Comparison of ENCODE assay signal across 12 cellular contexts in the genomic region with DNA sequence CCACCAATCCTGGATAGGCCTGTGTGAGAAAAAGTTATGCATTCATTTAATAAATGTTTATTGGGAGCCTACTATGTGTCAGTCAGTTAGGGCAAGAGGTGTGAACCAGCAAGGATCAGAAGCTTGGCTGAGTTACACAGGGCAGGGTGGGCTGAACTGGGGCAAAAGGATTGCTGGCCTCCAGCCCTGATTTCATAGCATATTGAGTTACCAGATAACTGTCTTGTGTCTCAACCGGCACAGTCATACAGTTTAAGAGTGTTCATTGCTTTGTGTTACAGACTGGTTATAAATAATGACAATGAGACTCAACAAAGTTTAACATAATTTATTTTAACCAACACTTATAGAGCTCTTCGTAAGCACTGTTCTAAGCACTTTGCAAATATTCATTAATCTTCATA.
DNase-seq lines count a peak whose midpoint lies in the region; ATAC-seq and TF ChIP-seq lines count a peak whose summit lies in the region.
"Had no signal": no experiment of that assay in that cellular context is flagged by ENCODE, and none has a peak within 500 bp of the region (broad histone marks: within the 10 kb centered on the region; RNA-seq: fewer than 3 reads in every experiment).

No MANE protein-coding gene starts in this region.

- H4K91ac ChIP-seq in trophoblast cell (ENCODE audit: low read depth, low read length) = no peak overlapping the region

- no CpG with 5 or more reads among the region's 2 CpGs for WGBS in trophoblast cell (ENCODE audit: extremely low coverage, insufficient coverage, insufficient read length)

- no peaks in the 10 kb centered on the region for H3K79me1 ChIP-seq in trophoblast cell (ENCODE audit: low read length)

- H3K79me2 ChIP-seq in PC-3 (ENCODE audit: low read length) (no peaks in the 10 kb centered on the region), trophoblast cell (ENCODE audit: control insufficient read depth, insufficient read depth, low read length, poor library complexity) (no peaks in the 10 kb centered on the region)

- H3K27me3 ChIP-seq in PC-3 (ENCODE audit: low read length) (no peaks in the 10 kb centered on the region), trophoblast cell (ENCODE audit: insufficient read depth, low read length) (no peaks in the 10 kb centered on the region)

- no peak overlapping the region for H2BK12ac ChIP-seq in trophoblast cell (ENCODE audit: low read length)

- H3K27ac ChIP-seq in PC-3 (ENCODE audit: low read length) = peak overlapping the region; percentile 64
- H3K27ac ChIP-seq in trophoblast cell (ENCODE audit: low read depth, low read length) = no peak overlapping the region

- POLR2A ChIA-PET in PC-3 (lab: Charles Lee; ENCODE audit: unreplicated experiment) = no interaction called here

- H3K36me3 Mint-ChIP-seq in natural killer cell treated with Interleukin-12 subunit alpha and Interleukin-12 subunit beta and Interleukin-15 and Interleukin-18, amount 100 ng/mL, for 72 hours = no peaks in the 10 kb centered on the region
- H3K36me3 Mint-ChIP-seq: brain had no signal

- H3K27me3 Mint-ChIP-seq in natural killer cell treated with Interleukin-12 subunit alpha and Interleukin-12 subunit beta and Interleukin-15 and Interleukin-18, amount 100 ng/mL, for 72 hours = peaks cover 2 to 7% of the 10 kb centered on the region in 2 donors

- H3F3A ChIP-seq in PC-3 (ENCODE audit: low read length, unreplicated experiment) = no peaks in the 10 kb centered on the region

- H3K14ac ChIP-seq in trophoblast cell (ENCODE audit: low read length) = no peak overlapping the region

- no peaks in the 10 kb centered on the region for H3K9me2 ChIP-seq in PC-3 (replicated peaks; ENCODE audit: low read length)

- H4K20me1 ChIP-seq in PC-3 (ENCODE audit: low read length) = no peaks in the 10 kb centered on the region

- no peaks in the 10 kb centered on the region for H3K9me3 ChIP-seq in PC-3 (ENCODE audit: low read length)
- H3K9me3 ChIP-seq in trophoblast cell (ENCODE audit: insufficient read depth, low read depth, low read length) = no peaks in the 10 kb centered on the region

- BruUV-seq in PC-3 (replicated peaks; lab: Mats Ljungman, UMichigan) = no TSS peak

- intact Hi-C loops in PC-3 (cut with micrococcal nuclease) = loop anchor here (1.0 kb wide), 1 partner anchor 28 kb away; no protein-coding TSS in a partner anchor

- H3K9ac ChIP-seq in PC-3 (ENCODE audit: low read length) (no peak overlapping the region), trophoblast cell (ENCODE audit: low read length) (no peak overlapping the region)

- ATAC-seq in PC-3 (peak; percentile 90), esophagus mucosa (peak; percentile 36)
- no peak for ATAC-seq in natural killer cell treated with Interleukin-12 subunit alpha and Interleukin-12 subunit beta and Interleukin-15 and Interleukin-18, amount 100 ng/mL, for 72 hours
- ATAC-seq: activated CD8-positive, alpha-beta T cell treated with anti-CD3 and anti-CD28 coated beads, Interleukin-2, amount 10 ng/mL, durations not matched to agents 7 days and 5 days had no signal

- no peak overlapping the region for H2BK5ac ChIP-seq in trophoblast cell (ENCODE audit: low read depth, low read length, poor library complexity)

- DNase-seq in GM04503 (ENCODE audit: low read depth) (peak; percentile 76), PC-3 (peak; percentile 65), trophoblast cell (peak; percentile 40 to 57), NCI-H524 (lab: John Stamatoyannopoulos, UW) (no peak), NCI-H128 (lab: John Stamatoyannopoulos, UW; ENCODE audit: unreplicated experiment) (no peak), DMS114 treated with DMSO at 0.1 percent for 48 hours (lab: John Stamatoyannopoulos, UW; ENCODE audit: unreplicated experiment) (no peak)
- DNase-seq in natural killer cell treated with Interleukin-12 subunit alpha and Interleukin-12 subunit beta and Interleukin-15 and Interleukin-18, amount 100 ng/mL, for 72 hours (ENCODE audit: low spot score) = no peak
- DNase-seq: head of caudate nucleus, NCI-H2227 treated with DMSO at 0.1 percent for 48 hours had no signal

- no peak overlapping the region for H3K18ac ChIP-seq in trophoblast cell (ENCODE audit: low read length)

- no peak overlapping the region for H4K12ac ChIP-seq in trophoblast cell (ENCODE audit: low read depth, low read length)

- H3K4me1 ChIP-seq in PC-3 (ENCODE audit: insufficient read depth, low read length) = peaks cover 27% of the 10 kb centered on the region; the same call in 1 of the 2 replicates
- no peaks in the 10 kb centered on the region for H3K4me1 ChIP-seq in trophoblast cell (ENCODE audit: control insufficient read depth in 1 of 2, insufficient read depth in 2 of 2, low read length in 2 of 2)

- H3K4me3 ChIP-seq in PC-3 (ENCODE audit: low read length) (no peak overlapping the region), trophoblast cell (ENCODE audit: low read depth, low read length) (no peak overlapping the region)

- CTCF ChIA-PET in PC-3 (lab: Charles Lee) = no interaction called here

- no peak overlapping the region for H2BK120ac ChIP-seq in trophoblast cell (ENCODE audit: insufficient read depth, low read length, poor library complexity)

- H3K23ac ChIP-seq in trophoblast cell (ENCODE audit: low read length) = no peak overlapping the region

- no peak overlapping the region for H3K27ac Mint-ChIP-seq in natural killer cell treated with Interleukin-12 subunit alpha and Interleukin-12 subunit beta and Interleukin-15 and Interleukin-18, amount 100 ng/mL, for 72 hours
- H3K27ac Mint-ChIP-seq: activated CD8-positive, alpha-beta T cell treated with anti-CD3 and anti-CD28 coated beads, Interleukin-2, amount 10 ng/mL, durations not matched to agents 7 days and 5 days had no signal

- H3K4me3 Mint-ChIP-seq in natural killer cell treated with Interleukin-12 subunit alpha and Interleukin-12 subunit beta and Interleukin-15 and Interleukin-18, amount 100 ng/mL, for 72 hours = no peak overlapping the region
- H3K4me3 Mint-ChIP-seq: activated CD8-positive, alpha-beta T cell treated with anti-CD3 and anti-CD28 coated beads, Interleukin-2, amount 10 ng/mL, durations not matched to agents 7 days and 5 days; brain had no signal

- H3K36me3 ChIP-seq in PC-3 (ENCODE audit: low read depth, low read length) = no peaks in the 10 kb centered on the region
- H3K36me3 ChIP-seq in trophoblast cell (ENCODE audit: control insufficient read depth in 1 of 2, insufficient read depth in 2 of 2, low read length in 2 of 2) = no peaks in the 10 kb centered on the region

- TF ChIP-seq CTCF in PC-3 (conservative IDR thresholded peaks at IDR 0.05; ENCODE audit: low read depth, low read length) = no peak

- no peak overlapping the region for H3K4ac ChIP-seq in trophoblast cell (ENCODE audit: low read depth, low read length)

- no peak overlapping the region for H4K8ac ChIP-seq in trophoblast cell (ENCODE audit: low read depth, low read length)

- no peaks in the 10 kb centered on the region for H3K9me3 Mint-ChIP-seq in natural killer cell treated with Interleukin-12 subunit alpha and Interleukin-12 subunit beta and Interleukin-15 and Interleukin-18, amount 100 ng/mL, for 72 hours
- H3K9me3 Mint-ChIP-seq: brain had no signal

- H3K4me1 Mint-ChIP-seq in natural killer cell treated with Interleukin-12 subunit alpha and Interleukin-12 subunit beta and Interleukin-15 and Interleukin-18, amount 100 ng/mL, for 72 hours (ENCODE audit: low read depth in 2 of 2) = peaks cover 0 to under 1% of the 10 kb centered on the region in 2 donors

- no peak overlapping the region for H2AFZ ChIP-seq in PC-3 (ENCODE audit: low read length)
- H2AFZ ChIP-seq in trophoblast cell (ENCODE audit: insufficient read depth, low read length, poor library complexity) = no peak overlapping the region

- H2AK5ac ChIP-seq in trophoblast cell (ENCODE audit: low read length) = no peak overlapping the region

- H3K4me2 ChIP-seq in PC-3 (ENCODE audit: low read length) (peak overlapping the region; percentile 15), trophoblast cell (ENCODE audit: low read length) (no peak overlapping the region)

Comparison
In these comparisons a context has a peak if more than half of its experiments do, and no peak if none do; other contexts are left out.
1. DNase-seq: peak in GM04503 (single experiment), PC-3 (single experiment) and trophoblast cell (2 of 2); none in NCI-H524 (0 of 2), natural killer cell treated with Interleukin-12 subunit alpha and Interleukin-12 subunit beta and Interleukin-15 and Interleukin-18, amount 100 ng/mL, for 72 hours (single experiment), NCI-H128 (single experiment) and DMS114 treated with DMSO at 0.1 percent for 48 hours (single experiment).
2. ATAC-seq: peak in PC-3 (single experiment) and esophagus mucosa (single experiment); none in natural killer cell treated with Interleukin-12 subunit alpha and Interleukin-12 subunit beta and Interleukin-15 and Interleukin-18, amount 100 ng/mL, for 72 hours (0 of 2).